In genomic region chr2:112491946-112492345, GRCh38 we compare ENCODE assay signal across 1 cellular context.
TF ChIP-seq lines count a peak whose summit lies in the region.

No MANE protein-coding gene starts in this region.

TF ChIP-seq in GM23338, 12 proteins besides CTCF, POLR2A, EP300 and RAD21 (continued from another document):
- TF ChIP-seq REST (IDR thresholded peaks at IDR 0.05; ENCODE audit: unreplicated experiment) (no peak), JUNB (IDR thresholded peaks at IDR 0.05; ENCODE audit: unreplicated experiment) (no peak), ZNF114 (CRISPR knock-in tag; IDR thresholded peaks at IDR 0.05) (no peak), ZNF462 (CRISPR knock-in tag; IDR thresholded peaks at IDR 0.05) (no peak)
TF ChIP-seq in GM23338: peak in this region for 0.
